20 cellular contexts compared by ENCODE assay signal in the genomic region with DNA sequence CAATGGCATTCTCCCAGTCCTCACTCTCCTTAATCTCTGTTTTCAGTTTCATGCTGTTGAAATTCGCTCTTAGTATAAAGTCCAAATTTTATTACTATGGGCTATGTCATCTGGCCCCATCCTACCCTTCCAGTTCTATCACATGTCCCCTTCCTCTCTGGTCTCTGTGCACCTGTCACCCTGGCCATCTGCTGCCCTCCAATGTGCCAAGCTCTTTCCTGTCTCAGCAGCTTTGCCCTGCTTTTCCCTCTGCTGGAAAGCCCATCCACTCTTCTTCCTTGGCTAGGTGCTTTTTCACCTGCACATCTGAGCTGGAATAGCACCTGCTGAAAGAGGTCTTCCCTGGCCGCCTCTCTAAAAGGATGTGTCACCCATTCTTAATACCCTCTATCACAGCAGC.
DNase-seq lines count a peak whose midpoint lies in the region; ATAC-seq and TF ChIP-seq lines count a peak whose summit lies in the region.
"Had no signal": no experiment of that assay in that cellular context is flagged by ENCODE, and none has a peak within 500 bp of the region (broad histone marks: within the 10 kb centered on the region; RNA-seq: fewer than 3 reads in every experiment).

No MANE protein-coding gene starts in this region.

- H3K4me1 Mint-ChIP-seq in activated CD4-positive, alpha-beta T cell treated with anti-CD3 and anti-CD28 coated beads, Interleukin-2, amount 10 ng/mL, durations not matched to agents 7 days and 5 days: peaks cover 32% of the 10 kb centered on the region
- peaks cover 15% of the 10 kb centered on the region for H3K4me1 Mint-ChIP-seq in nephron progenitor cell

- peak overlapping the region; percentile 17 for H3K27ac Mint-ChIP-seq in activated CD4-positive, alpha-beta T cell treated with anti-CD3 and anti-CD28 coated beads, Interleukin-2, amount 10 ng/mL, durations not matched to agents 7 days and 5 days
- peak overlapping the region; percentile 11 for H3K27ac Mint-ChIP-seq in nephron progenitor cell
- H3K27ac Mint-ChIP-seq: CD4-positive, alpha-beta T cell had no signal

- ATAC-seq in HG02642 (IDR thresholded peaks at IDR 0.05; ENCODE audit: poor library complexity, unreplicated experiment): no peak
- ATAC-seq: Panc1 had no signal

- H3K27me3 ChIP-seq in vagina: no peaks in the 10 kb centered on the region
- H3K27me3 ChIP-seq: BLaER1, MG63 had no signal

- POLR2A ChIA-PET in activated CD4-positive, alpha-beta T cell treated with anti-CD3 and anti-CD28 coated beads, Interleukin-2, amount 10 ng/mL, durations not matched to agents 7 days and 5 days (lab: Charles Lee): no interaction called here

- peak overlapping the region; percentile 3 for H3K27ac ChIP-seq in vagina
- H3K27ac ChIP-seq: RWPE1 had no signal

- H3K36me3 ChIP-seq in vagina: no peaks in the 10 kb centered on the region
- H3K36me3 ChIP-seq: BLaER1, MG63 had no signal

- CTCF ChIA-PET in activated CD4-positive, alpha-beta T cell treated with anti-CD3 and anti-CD28 coated beads, Interleukin-2, amount 10 ng/mL, durations not matched to agents 7 days and 5 days (lab: Charles Lee): interaction anchor here (0.6 to 1.4 kb wide), 4 partner anchors 22 to 139 kb away, joined by 3 to 4 read pairs (median 3); no protein-coding TSS in a partner anchor

- DNase-seq in activated CD4-positive, alpha-beta T cell treated with anti-CD3 and anti-CD28 coated beads, Interleukin-2, amount 10 ng/mL, durations not matched to agents 7 days and 5 days: no peak
- DNase-seq in activated CD4-positive, alpha-beta T cell treated with anti-CD3 and anti-CD28 coated beads for 48 hours: no peak
- DNase-seq in cerebellar cortex (ENCODE audit: low spot score) (peak; percentile 92), nephron progenitor cell (no peak), vagina (ENCODE audit: extremely low spot score in 2 of 2) (no peak)
- no peak for DNase-seq in stimulated activated CD4-positive, alpha-beta T cell treated with anti-CD3 and anti-CD28 coated beads, Interleukin-1b, Interleukin-23, amount 100 ng/mL, for 48 hours
- DNase-seq: CD4-positive, alpha-beta T cell; COR-L47; HCEC 1CT; KBM-7; MG63; NCI-H1105 treated with DMSO at 0.1 percent for 48 hours; NCI-H146; NCI-H1930; NCI-H2107; SHP77 had no signal

- H3K4me1 ChIP-seq in vagina: peaks cover 66% of the 10 kb centered on the region

- H3K4me3 ChIP-seq in vagina: no peak overlapping the region
- H3K4me3 ChIP-seq: BLaER1, MG63 had no signal

- no peak for TF ChIP-seq POLR2A in vagina (IDR thresholded peaks at IDR 0.05)

- intact Hi-C loops in vagina (cut with DNase I): no loop called here

- no peaks in the 10 kb centered on the region for H3K9me3 ChIP-seq in vagina
- H3K9me3 ChIP-seq: MG63 had no signal

- H3K27me3 Mint-ChIP-seq in activated CD4-positive, alpha-beta T cell treated with anti-CD3 and anti-CD28 coated beads, Interleukin-2, amount 10 ng/mL, durations not matched to agents 7 days and 5 days: no peaks in the 10 kb centered on the region
- H3K27me3 Mint-ChIP-seq in nephron progenitor cell (ENCODE audit: low read depth, poor library complexity): no peaks in the 10 kb centered on the region
- H3K27me3 Mint-ChIP-seq: CD4-positive, alpha-beta T cell had no signal

- TF ChIP-seq CTCF in nephron progenitor cell (IDR thresholded peaks at IDR 0.05) (no peak), vagina (IDR thresholded peaks at IDR 0.05) (no peak)

- H3K36me3 Mint-ChIP-seq in activated CD4-positive, alpha-beta T cell treated with anti-CD3 and anti-CD28 coated beads, Interleukin-2, amount 10 ng/mL, durations not matched to agents 7 days and 5 days (ENCODE audit: low read depth): peaks cover 6% of the 10 kb centered on the region
- H3K36me3 Mint-ChIP-seq in nephron progenitor cell (ENCODE audit: low read depth): no peaks in the 10 kb centered on the region

- H3K4me3 Mint-ChIP-seq in activated CD4-positive, alpha-beta T cell treated with anti-CD3 and anti-CD28 coated beads, Interleukin-2, amount 10 ng/mL, durations not matched to agents 7 days and 5 days: no peak overlapping the region
- H3K4me3 Mint-ChIP-seq in nephron progenitor cell: no peak overlapping the region
- H3K4me3 Mint-ChIP-seq: CD4-positive, alpha-beta T cell had no signal

- H3K9me3 Mint-ChIP-seq in activated CD4-positive, alpha-beta T cell treated with anti-CD3 and anti-CD28 coated beads, Interleukin-2, amount 10 ng/mL, durations not matched to agents 7 days and 5 days: peaks cover 4% of the 10 kb centered on the region
- H3K9me3 Mint-ChIP-seq in nephron progenitor cell: no peaks in the 10 kb centered on the region
- H3K9me3 Mint-ChIP-seq: CD4-positive, alpha-beta T cell had no signal
